Comparison of ENCODE assay signal across 23 cellular contexts in genomic region chr11:78377625-78378418, GRCh38.
"Had no signal": no experiment of that assay in that cellular context is flagged by ENCODE, and none has a peak within 500 bp of the region (broad histone marks: within the 10 kb centered on the region; RNA-seq: fewer than 3 reads in every experiment).

No MANE protein-coding gene starts in this region.

- H3K4me3 ChIP-seq: cardiac muscle cell, prostate gland, thoracic aorta had no signal

- H3K9me3 ChIP-seq: prostate gland, thoracic aorta had no signal

- H3K27ac Mint-ChIP-seq: activated CD4-positive, alpha-beta T cell treated with anti-CD3 and anti-CD28 coated beads, Interleukin-2, amount 10 ng/mL, durations not matched to agents 7 days and 5 days; activated CD8-positive, alpha-beta memory T cell treated with anti-CD3 and anti-CD28 coated beads, Interleukin-2, amount 10 ng/mL, durations not matched to agents 7 days and 5 days; activated CD8-positive, alpha-beta T cell treated with anti-CD3 and anti-CD28 coated beads for 36 hours; activated naive CD8-positive, alpha-beta T cell treated with anti-CD3 and anti-CD28 coated beads, Interleukin-2, amount 50 U/mL, for 24 hours had no signal

- H3K4me3 Mint-ChIP-seq: activated CD4-positive, alpha-beta T cell treated with anti-CD3 and anti-CD28 coated beads, Interleukin-2, amount 10 ng/mL, durations not matched to agents 7 days and 5 days; activated CD8-positive, alpha-beta memory T cell treated with anti-CD3 and anti-CD28 coated beads, Interleukin-2, amount 10 ng/mL, durations not matched to agents 7 days and 5 days; activated CD8-positive, alpha-beta T cell treated with anti-CD3 and anti-CD28 coated beads for 36 hours; activated naive CD8-positive, alpha-beta T cell treated with anti-CD3 and anti-CD28 coated beads, Interleukin-2, amount 50 U/mL, for 24 hours; neural crest cell had no signal

- H3K27me3 Mint-ChIP-seq: activated CD4-positive, alpha-beta T cell treated with anti-CD3 and anti-CD28 coated beads, Interleukin-2, amount 10 ng/mL, durations not matched to agents 7 days and 5 days; activated CD8-positive, alpha-beta memory T cell treated with anti-CD3 and anti-CD28 coated beads, Interleukin-2, amount 10 ng/mL, durations not matched to agents 7 days and 5 days; activated CD8-positive, alpha-beta T cell treated with anti-CD3 and anti-CD28 coated beads for 36 hours; activated naive CD8-positive, alpha-beta T cell treated with anti-CD3 and anti-CD28 coated beads, Interleukin-2, amount 50 U/mL, for 24 hours; naive B cell had no signal

- ATAC-seq: activated CD8-positive, alpha-beta memory T cell treated with anti-CD3 and anti-CD28 coated beads, Interleukin-2, amount 10 ng/mL, durations not matched to agents 7 days and 5 days; activated CD8-positive, alpha-beta T cell treated with anti-CD3 and anti-CD28 coated beads for 36 hours; activated naive CD8-positive, alpha-beta T cell treated with anti-CD3 and anti-CD28 coated beads, Interleukin-2, amount 50 U/mL, for 24 hours; foreskin keratinocyte; left ventricle myocardium superior had no signal

- H3K27ac ChIP-seq: foreskin keratinocyte, prostate gland, thoracic aorta, WERI-Rb-1 had no signal

- H3K36me3 ChIP-seq: cardiac muscle cell, prostate gland, thoracic aorta, WERI-Rb-1 had no signal

- H3K4me1 ChIP-seq: foreskin keratinocyte, prostate gland had no signal

- H3K27me3 ChIP-seq: cardiac muscle cell had no signal

- H3K9me3 Mint-ChIP-seq: activated CD8-positive, alpha-beta T cell treated with anti-CD3 and anti-CD28 coated beads for 36 hours; activated naive CD8-positive, alpha-beta T cell treated with anti-CD3 and anti-CD28 coated beads, Interleukin-2, amount 50 U/mL, for 24 hours; neural crest cell had no signal

- DNase-seq: activated CD4-positive, alpha-beta T cell treated with anti-CD3 and anti-CD28 coated beads, Interleukin-2, amount 10 ng/mL, durations not matched to agents 7 days and 5 days; activated CD4-positive, CD25-positive, alpha-beta regulatory T cell treated with anti-CD3 and anti-CD28 coated beads, Interleukin-2, amount 50 U/mL, for 72 hours; activated CD8-positive, alpha-beta memory T cell treated with anti-CD3 and anti-CD28 coated beads, Interleukin-2, amount 10 ng/mL, durations not matched to agents 7 days and 5 days; activated CD8-positive, alpha-beta T cell treated with anti-CD3 and anti-CD28 coated beads for 36 hours; activated gamma-delta T cell; activated naive CD4-positive, alpha-beta T cell treated with anti-CD3 and anti-CD28 coated beads, Interleukin-2, amount 50 U/mL, for 16 hours; activated naive CD8-positive, alpha-beta T cell treated with anti-CD3 and anti-CD28 coated beads, Interleukin-2, amount 50 U/mL, for 24 hours; activated T-cell treated with anti-CD3 and anti-CD28 coated beads for 4 hours; dermis blood vessel endothelial cell; effector CD8-positive, alpha-beta T cell; foreskin keratinocyte; hypothalamus; left ventricle myocardium superior; naive B cell; stimulated activated CD4-positive, alpha-beta T cell treated with anti-CD3 and anti-CD28 coated beads, Interleukin-4, amount 100 ng/mL, for 24 hours; stimulated activated naive CD4-positive, alpha-beta T cell treated with Interleukin-2 at 50 U/mL for 16 hours; T-helper 1 cell; T1000; WERI-Rb-1 had no signal
